In the genomic region with DNA sequence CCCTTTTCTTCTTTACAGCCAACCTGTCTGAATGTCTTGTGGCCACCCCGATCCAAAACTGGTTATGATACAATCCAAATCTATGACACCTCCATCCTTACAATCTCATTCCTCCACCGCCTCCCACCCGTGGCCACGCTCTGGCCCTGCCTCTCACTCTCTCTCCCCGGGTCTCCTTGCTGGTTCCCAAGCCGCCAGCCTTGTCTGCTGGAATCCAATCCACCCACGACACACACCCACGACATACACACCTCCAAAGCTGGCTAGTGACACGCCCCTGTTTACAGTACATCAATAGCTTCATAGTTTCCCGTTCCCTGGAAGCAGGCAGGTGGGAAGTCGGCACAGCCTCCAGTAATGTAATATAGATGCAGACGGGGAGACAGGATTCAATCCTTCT, we compare ENCODE assay signal across 22 cellular contexts.
"Had no signal": no experiment of that assay in that cellular context is flagged by ENCODE, and none has a peak within 500 bp of the region (broad histone marks: within the 10 kb centered on the region; RNA-seq: fewer than 3 reads in every experiment).

No MANE protein-coding gene starts in this region.

- H3K27ac ChIP-seq: heart right ventricle, thyroid gland, upper lobe of right lung, VCaP had no signal

- H3K4me3 ChIP-seq: heart right ventricle, lung, thyroid gland, upper lobe of right lung had no signal

- H3K36me3 ChIP-seq: heart right ventricle, thyroid gland, upper lobe of right lung had no signal

- ATAC-seq: activated CD4-positive, CD25-positive, alpha-beta regulatory T cell treated with anti-CD3 and anti-CD28 coated beads, Interleukin-2, amount 50 U/mL, for 24 hours; activated CD8-positive, alpha-beta T cell treated with anti-CD3 and anti-CD28 coated beads, Interleukin-2, amount 10 ng/mL, durations not matched to agents 7 days and 5 days; heart right ventricle; left lobe of liver; upper lobe of right lung had no signal

- H3K27ac Mint-ChIP-seq: activated CD4-positive, alpha-beta T cell treated with anti-CD3 and anti-CD28 coated beads, Interleukin-2, amount 10 ng/mL, durations not matched to agents 7 days and 5 days; activated CD8-positive, alpha-beta T cell treated with anti-CD3 and anti-CD28 coated beads, Interleukin-2, amount 10 ng/mL, durations not matched to agents 7 days and 5 days; activated naive CD4-positive, alpha-beta T cell treated with anti-CD3 and anti-CD28 coated beads, Interleukin-2, amount 50 U/mL, for 24 hours; progenitor cell of endocrine pancreas had no signal

- H3K4me1 ChIP-seq: heart right ventricle, thyroid gland, upper lobe of right lung had no signal

- H3K4me1 Mint-ChIP-seq: activated CD4-positive, alpha-beta T cell treated with anti-CD3 and anti-CD28 coated beads, Interleukin-2, amount 10 ng/mL, durations not matched to agents 7 days and 5 days; activated naive CD4-positive, alpha-beta T cell treated with anti-CD3 and anti-CD28 coated beads, Interleukin-2, amount 50 U/mL, for 24 hours; naive B cell; neural crest cell had no signal

- H3K4me3 Mint-ChIP-seq: activated CD4-positive, alpha-beta T cell treated with anti-CD3 and anti-CD28 coated beads, Interleukin-2, amount 10 ng/mL, durations not matched to agents 7 days and 5 days; activated CD8-positive, alpha-beta T cell treated with anti-CD3 and anti-CD28 coated beads, Interleukin-2, amount 10 ng/mL, durations not matched to agents 7 days and 5 days; activated naive CD4-positive, alpha-beta T cell treated with anti-CD3 and anti-CD28 coated beads, Interleukin-2, amount 50 U/mL, for 24 hours; neural crest cell had no signal

- DNase-seq: activated CD4-positive, alpha-beta T cell treated with anti-CD3 and anti-CD28 coated beads, Interleukin-2, amount 10 ng/mL, durations not matched to agents 7 days and 5 days; activated CD8-positive, alpha-beta T cell treated with anti-CD3 and anti-CD28 coated beads, Interleukin-2, amount 10 ng/mL, durations not matched to agents 7 days and 5 days; activated gamma-delta T cell treated with Interleukin-2 at 50 U/mL for 16 hours; cerebellar nuclear complex; foreskin fibroblast; heart right ventricle; islet precursor cell; naive B cell; retina; stimulated activated CD4-positive, alpha-beta T cell treated with anti-CD3 and anti-CD28 coated beads, Interleukin-2, amount 100 ng/mL, for 48 hours; stimulated activated CD8-positive, alpha-beta memory T cell treated with anti-CD3 and anti-CD28 coated beads, Interleukin-4, amount 100 ng/mL, for 48 hours; stimulated activated naive CD4-positive, alpha-beta T cell; SW 1271; thyroid gland; upper lobe of right lung had no signal

- H3K27me3 ChIP-seq: thyroid gland had no signal

- H3K27me3 Mint-ChIP-seq: activated CD4-positive, alpha-beta T cell treated with anti-CD3 and anti-CD28 coated beads, Interleukin-2, amount 10 ng/mL, durations not matched to agents 7 days and 5 days had no signal

- H3K36me3 Mint-ChIP-seq: activated naive CD4-positive, alpha-beta T cell treated with anti-CD3 and anti-CD28 coated beads, Interleukin-2, amount 50 U/mL, for 24 hours; naive B cell had no signal

- H3K9me3 ChIP-seq: heart right ventricle, thyroid gland, upper lobe of right lung had no signal

- H3K9me3 Mint-ChIP-seq: activated CD4-positive, alpha-beta T cell treated with anti-CD3 and anti-CD28 coated beads, Interleukin-2, amount 10 ng/mL, durations not matched to agents 7 days and 5 days; activated naive CD4-positive, alpha-beta T cell treated with anti-CD3 and anti-CD28 coated beads, Interleukin-2, amount 50 U/mL, for 24 hours; neural crest cell had no signal
